Comparison of ENCODE assay signal across 7 cellular contexts in genomic region chr1:150575072-150575489, GRCh38. TPM values are rescaled to one million over a fixed set of nuclear protein-coding genes. Genes with fewer than 3 reads are reported as not detected.
DNase-seq lines count a peak whose midpoint lies in the region; ATAC-seq lines count a peak whose summit lies in the region.

No MANE protein-coding gene starts in this region.

- H3K9ac ChIP-seq in HUES64 (ENCODE audit: low read depth, low read length) (peak overlapping the region; percentile 99; the same call in 1 of the 2 replicates), subcutaneous abdominal adipose tissue (ENCODE audit: low read length in 5 of 5) (peak overlapping the region; percentile 79 to 100 (median 99))

- H3K36me3 ChIP-seq in HUES64 (ENCODE audit: insufficient read depth, low read length) (peaks cover 80% of the 10 kb centered on the region), subcutaneous abdominal adipose tissue (ENCODE audit: control insufficient read depth in 5 of 5, insufficient read depth in 5 of 5, low read length in 5 of 5) (peaks cover 45 to 64% (median 54%) of the 10 kb centered on the region in 5 donors)

- H3K27ac ChIP-seq in HUES64 (ENCODE audit: low read depth, low read length) (peak overlapping the region; percentile 32; the same call in 1 of the 2 replicates), subcutaneous abdominal adipose tissue (ENCODE audit: low read depth, low read length) (peak overlapping the region; percentile 99)

- H3K4me1 ChIP-seq in HUES64 (ENCODE audit: insufficient read depth, low read length) (peaks cover 38% of the 10 kb centered on the region), subcutaneous abdominal adipose tissue (ENCODE audit: control insufficient read depth in 5 of 5, insufficient read depth in 5 of 5, low read length in 5 of 5) (peaks cover 5 to 59% (median 55%) of the 10 kb centered on the region in 5 donors)

- DNase-seq in activated naive CD8-positive, alpha-beta T cell treated with anti-CD3 and anti-CD28 coated beads, Interleukin-2, amount 50 U/mL, for 24 hours = no peak
- DNase-seq in immature natural killer cell (no peak), AML-193 (lab: John Stamatoyannopoulos, UW) (no peak)
- no peak for DNase-seq in activated CD4-positive, alpha-beta T cell treated with anti-CD3 and anti-CD28 coated beads, Interleukin-2, amount 50 U/mL, for 1 hour

- H3K9me3 Mint-ChIP-seq in activated naive CD8-positive, alpha-beta T cell treated with anti-CD3 and anti-CD28 coated beads, Interleukin-2, amount 50 U/mL, for 24 hours = no peaks in the 10 kb centered on the region
- H3K9me3 Mint-ChIP-seq in immature natural killer cell = no peaks in the 10 kb centered on the region

- H3K4me3 ChIP-seq in HUES64 (ENCODE audit: low read length) (peak overlapping the region; percentile 99), subcutaneous abdominal adipose tissue (ENCODE audit: low read depth in 1 of 5, low read length in 5 of 5) (peak overlapping the region; percentile 88 to 100 (median 98))

- H3K27me3 ChIP-seq in HUES64 (ENCODE audit: insufficient read depth, low read length) (no peaks in the 10 kb centered on the region), subcutaneous abdominal adipose tissue (ENCODE audit: control insufficient read depth in 5 of 5, insufficient read depth in 4 of 5, low read length in 5 of 5) (no peaks in the 10 kb centered on the region)

- H3K4me3 Mint-ChIP-seq in activated naive CD8-positive, alpha-beta T cell treated with anti-CD3 and anti-CD28 coated beads, Interleukin-2, amount 50 U/mL, for 24 hours = peak overlapping the region; percentile 100
- peak overlapping the region; percentile 96 to 99 (median 98) for H3K4me3 Mint-ChIP-seq in immature natural killer cell

- H3K27ac Mint-ChIP-seq in activated naive CD8-positive, alpha-beta T cell treated with anti-CD3 and anti-CD28 coated beads, Interleukin-2, amount 50 U/mL, for 24 hours = peak overlapping the region; percentile 99
- peak overlapping the region; percentile 81 to 98 (median 94) for H3K27ac Mint-ChIP-seq in immature natural killer cell

- 96% methylated on average over 3 of the region's 4 CpGs for WGBS in HUES64

- H3K9me3 ChIP-seq in HUES64 (ENCODE audit: insufficient read depth, low read depth, low read length) = no peaks in the 10 kb centered on the region
- no peaks in the 10 kb centered on the region for H3K9me3 ChIP-seq in subcutaneous abdominal adipose tissue (ENCODE audit: control insufficient read depth in 5 of 5, low read length in 5 of 5)

- no peak for ATAC-seq in activated naive CD8-positive, alpha-beta T cell treated with anti-CD3 and anti-CD28 coated beads, Interleukin-2, amount 50 U/mL, for 24 hours
- no peak for ATAC-seq in GM21723 (IDR thresholded peaks at IDR 0.05; ENCODE audit: unreplicated experiment)

- H3K27me3 Mint-ChIP-seq in activated naive CD8-positive, alpha-beta T cell treated with anti-CD3 and anti-CD28 coated beads, Interleukin-2, amount 50 U/mL, for 24 hours = peaks cover 3% of the 10 kb centered on the region
- H3K27me3 Mint-ChIP-seq in immature natural killer cell (ENCODE audit: low read depth in 3 of 3) = peaks cover 13 to 59% (median 37%) of the 10 kb centered on the region in 3 donors

- H3K36me3 Mint-ChIP-seq in activated naive CD8-positive, alpha-beta T cell treated with anti-CD3 and anti-CD28 coated beads, Interleukin-2, amount 50 U/mL, for 24 hours (ENCODE audit: low read depth) = peaks cover 87% of the 10 kb centered on the region
- peaks cover 52 to 63% (median 54%) of the 10 kb centered on the region in 3 donors for H3K36me3 Mint-ChIP-seq in immature natural killer cell

- peaks cover 63% of the 10 kb centered on the region for H3K4me1 Mint-ChIP-seq in activated naive CD8-positive, alpha-beta T cell treated with anti-CD3 and anti-CD28 coated beads, Interleukin-2, amount 50 U/mL, for 24 hours
- H3K4me1 Mint-ChIP-seq in immature natural killer cell = peaks cover 75 to 76% of the 10 kb centered on the region in 2 donors

RNA-seq across cellular contexts. Expression of gene MCL1, which starts 4.3 kb away (rescaled TPM):
- 126 TPM for polyA plus RNA-seq in HUES64 (2013, experiment 1 of 2)
- 126 TPM for polyA plus RNA-seq in HUES64 (2013, experiment 2 of 2)
- 100 to 1,000 TPM in 1 of 3 donors, 10 to 100 TPM in 2; 44.2 to 113 (median 73.0) TPM for polyA plus RNA-seq in immature natural killer cell

RNA-seq across cellular contexts. Expression of gene ADAMTSL4, which starts 25.9 kb away (rescaled TPM):
- polyA plus RNA-seq in HUES64 (2013, experiment 1 of 2) = 1.1 TPM
- polyA plus RNA-seq in HUES64 (2013, experiment 2 of 2) = 1.5 TPM
- polyA plus RNA-seq in immature natural killer cell = not detected

RNA-seq across cellular contexts. Expression of gene ENSA, which starts 54.3 kb away (rescaled TPM):
- polyA plus RNA-seq in HUES64 (2013, experiment 1 of 2) = 173 TPM
- polyA plus RNA-seq in HUES64 (2013, experiment 2 of 2) = 161 TPM
- 10 to 100 TPM; 52.2 to 97.5 (median 82.3) TPM for polyA plus RNA-seq in immature natural killer cell

RNA-seq across cellular contexts. Expression of gene FALEC, which starts 59.5 kb away (rescaled TPM):
- polyA plus RNA-seq in HUES64 (2013, experiment 1 of 2) = not detected
- not detected for polyA plus RNA-seq in HUES64 (2013, experiment 2 of 2)
- polyA plus RNA-seq in immature natural killer cell = not detected
